In genomic region chrX:154389812-154390747, GRCh38 we compare ENCODE assay signal across 8 cellular contexts. TPM values are rescaled to one million over a fixed set of nuclear protein-coding genes. Genes with fewer than 3 reads are reported as not detected.
DNase-seq lines count a peak whose midpoint lies in the region; ATAC-seq, FAIRE-seq and TF ChIP-seq lines count a peak whose summit lies in the region.
"Not testable (repeated sequence)": the region's sequence is repeated elsewhere in the genome, so short reads cannot be mapped to it uniquely, and the experiment has no call there.

No MANE protein-coding gene starts in this region.

- H3K36me3 Mint-ChIP-seq in activated T-cell treated with anti-CD3 and anti-CD28 coated beads, Interleukin-2, amount 50 U/mL, for 72 hours (ENCODE audit: insufficient read depth in 2 of 2), result not testable (repeated sequence)

- not testable (repeated sequence) for H3K4me1 ChIP-seq in sigmoid colon

- H3K27me3 ChIP-seq in BJ (ENCODE audit: control insufficient read depth, insufficient read depth, low read length); sigmoid colon: not testable (repeated sequence)

- H3K4me3 ChIP-seq in BJ (ENCODE audit: low read depth, low read length), result peak overlapping the region; percentile 25; the same call in 1 of the 2 replicates
- H3K4me3 ChIP-seq in sigmoid colon, result peak overlapping the region in 2 of 4 donors; percentile 18 to 29

- not testable (repeated sequence) for H3K27ac Mint-ChIP-seq in activated T-cell treated with anti-CD3 and anti-CD28 coated beads, Interleukin-2, amount 50 U/mL, for 72 hours

- not testable (repeated sequence) for DNase-seq in BJ (ENCODE audit: low read depth); HTR-8/SVneo (ENCODE audit: insufficient read length, low spot score); activated T-cell treated with anti-CD3 and anti-CD28 coated beads, Interleukin-2, amount 50 U/mL, for 72 hours; Right ventricle myocardium superior
- peak; percentile 48 for DNase-seq in sigmoid colon

- POLR2A ChIA-PET in BJ (lab: Charles Lee), result not testable (repeated sequence)

- not testable (repeated sequence) for TF ChIP-seq CTCF in BJ (IDR thresholded peaks at IDR 0.05; ENCODE audit: insufficient read depth, low read depth, low read length); sigmoid colon (IDR thresholded peaks at IDR 0.05)

- not testable (repeated sequence) for H3K27me3 Mint-ChIP-seq in activated T-cell treated with anti-CD3 and anti-CD28 coated beads, Interleukin-2, amount 50 U/mL, for 72 hours (ENCODE audit: low read depth)

- not testable (repeated sequence) for H3K9me3 ChIP-seq in sigmoid colon

- H3K4me3 Mint-ChIP-seq in activated T-cell treated with anti-CD3 and anti-CD28 coated beads, Interleukin-2, amount 50 U/mL, for 72 hours, result not testable (repeated sequence)

- H3K9me3 Mint-ChIP-seq in activated T-cell treated with anti-CD3 and anti-CD28 coated beads, Interleukin-2, amount 50 U/mL, for 72 hours, result not testable (repeated sequence)

- intact Hi-C loops in Right ventricle myocardium superior (cut with DNase I); sigmoid colon (cut with DNase I): not testable (repeated sequence)

- not testable (repeated sequence) for H3K36me3 ChIP-seq in BJ (ENCODE audit: control insufficient read depth, insufficient read depth, low read length); sigmoid colon

- TF ChIP-seq POLR2A in sigmoid colon (IDR thresholded peaks at IDR 0.05), result not testable (repeated sequence)

- peak overlapping the region; percentile 59 to 72 (median 62) for H3K27ac ChIP-seq in sigmoid colon

- H3K4me1 Mint-ChIP-seq in activated T-cell treated with anti-CD3 and anti-CD28 coated beads, Interleukin-2, amount 50 U/mL, for 72 hours (ENCODE audit: low read depth), result not testable (repeated sequence)

- TF ChIP-seq EP300 in sigmoid colon (IDR thresholded peaks at IDR 0.05), result not testable (repeated sequence)

- peak; percentile 95 for FAIRE-seq in HTR-8/SVneo (lab: Jason Lieb, UNC)

- CTCF ChIA-PET in BJ (lab: Yijun Ruan, JAX), result not testable (repeated sequence)

- ATAC-seq in GM19023 (IDR thresholded peaks at IDR 0.05; ENCODE audit: unreplicated experiment), result peak; percentile 62
- ATAC-seq in GM21717 (IDR thresholded peaks at IDR 0.05; ENCODE audit: unreplicated experiment), result peak; percentile 68
- peak; percentile 68 for ATAC-seq in HG03039 (IDR thresholded peaks at IDR 0.05; ENCODE audit: unreplicated experiment)
- peak; percentile 71 for ATAC-seq in activated T-cell treated with anti-CD3 and anti-CD28 coated beads, Interleukin-2, amount 50 U/mL, for 72 hours (replicated peaks in 1 of 2)
- peak; percentile 88 for ATAC-seq in Right ventricle myocardium superior (ENCODE audit: poor library complexity)

- 1% methylated on average over 20 to 41 of the region's 121 CpGs for WGBS in sigmoid colon, 2 donors

RNA-seq across cellular contexts. Expression of gene RPL10, which starts 8.1 kb away (rescaled TPM):
- polyA plus RNA-seq in BJ (2011; rRNA removed) (5,693 and 7,037 TPM in 2 replicates), sigmoid colon (1,000 to 10,000 TPM; 4,760 to 8,094 (median 5,003) TPM)
- 964 and 1,810 TPM in 2 replicates for polyA minus RNA-seq in BJ (2011; rRNA and poly(A)+ RNA removed)
- 1,000 to 10,000 TPM; 3,958 to 4,635 TPM for total RNA-seq in activated T-cell treated with anti-CD3 and anti-CD28 coated beads, Interleukin-2, amount 50 U/mL, for 72 hours
- total RNA-seq in Right ventricle myocardium superior (2,020 TPM), sigmoid colon (1,000 to 10,000 TPM; 3,138 to 8,651 (median 6,770) TPM)

RNA-seq across cellular contexts. Expression of gene EMD, which starts 11.0 kb away (rescaled TPM):
- polyA plus RNA-seq in BJ (2011; rRNA removed) (32.6 and 71.0 TPM in 2 replicates), sigmoid colon (10 to 100 TPM; 40.7 to 87.9 (median 42.6) TPM)
- polyA minus RNA-seq in BJ (2011; rRNA and poly(A)+ RNA removed), result 28.6 and 36.2 TPM in 2 replicates
- total RNA-seq in activated T-cell treated with anti-CD3 and anti-CD28 coated beads, Interleukin-2, amount 50 U/mL, for 72 hours, result 10 to 100 TPM; 91.0 to 92.9 TPM
- total RNA-seq in Right ventricle myocardium superior (49.2 TPM), sigmoid colon (10 to 100 TPM; 44.3 to 66.8 (median 48.6) TPM)

RNA-seq across cellular contexts. Expression of gene FLNA, which starts 15.6 kb away (rescaled TPM):
- 855 and 1,740 TPM in 2 replicates for polyA plus RNA-seq in BJ (2011; rRNA removed)
- polyA minus RNA-seq in BJ (2011; rRNA and poly(A)+ RNA removed), result 3,675 and 4,472 TPM in 2 replicates
- 100 to 1,000 TPM; 755 to 777 TPM for total RNA-seq in activated T-cell treated with anti-CD3 and anti-CD28 coated beads, Interleukin-2, amount 50 U/mL, for 72 hours
- total RNA-seq in Right ventricle myocardium superior, result 216 TPM
- total RNA-seq in sigmoid colon, result 1,000 to 10,000 TPM; 2,494 to 9,435 (median 5,341) TPM
- 100 to 1,000 TPM in 1 of 3 donors, 10 to 100 TPM in 2; 27.0 to 442 (median 42.0) TPM for polyA plus RNA-seq in sigmoid colon

RNA-seq across cellular contexts. Expression of gene DNASE1L1, which starts 19.0 kb away (rescaled TPM):
- polyA plus RNA-seq in BJ (2011; rRNA removed) (50.3 and 63.5 TPM in 2 replicates), sigmoid colon (10 to 100 TPM; 15.5 to 25.7 (median 17.4) TPM)
- polyA minus RNA-seq in BJ (2011; rRNA and poly(A)+ RNA removed), result 32.3 and 43.5 TPM in 2 replicates
- 10 to 100 TPM in 1 of 2 donors, 1 to 10 TPM in 1; 9.3 to 11.4 TPM for total RNA-seq in activated T-cell treated with anti-CD3 and anti-CD28 coated beads, Interleukin-2, amount 50 U/mL, for 72 hours
- total RNA-seq in Right ventricle myocardium superior (57.7 TPM), sigmoid colon (10 to 100 TPM; 10.9 to 21.8 (median 16.6) TPM)

RNA-seq across cellular contexts. Expression of gene TAFAZZIN, which starts 21.3 kb away (rescaled TPM):
- 13.1 and 24.8 TPM in 2 replicates for polyA plus RNA-seq in BJ (2011; rRNA removed)
- polyA minus RNA-seq in BJ (2011; rRNA and poly(A)+ RNA removed), result 10.1 and 14.6 TPM in 2 replicates
- 100 to 1,000 TPM in 1 of 2 donors, 10 to 100 TPM in 1; 89.0 to 106 TPM for total RNA-seq in activated T-cell treated with anti-CD3 and anti-CD28 coated beads, Interleukin-2, amount 50 U/mL, for 72 hours
- total RNA-seq in Right ventricle myocardium superior, result 36.1 TPM
- total RNA-seq in sigmoid colon, result 10 to 100 TPM; 35.7 to 58.2 (median 36.6) TPM
- polyA plus RNA-seq in sigmoid colon, result 10 to 100 TPM in 1 of 3 donors, 1 to 10 TPM in 2; 8.4 to 48.0 (median 9.2) TPM
